In the genomic region with DNA sequence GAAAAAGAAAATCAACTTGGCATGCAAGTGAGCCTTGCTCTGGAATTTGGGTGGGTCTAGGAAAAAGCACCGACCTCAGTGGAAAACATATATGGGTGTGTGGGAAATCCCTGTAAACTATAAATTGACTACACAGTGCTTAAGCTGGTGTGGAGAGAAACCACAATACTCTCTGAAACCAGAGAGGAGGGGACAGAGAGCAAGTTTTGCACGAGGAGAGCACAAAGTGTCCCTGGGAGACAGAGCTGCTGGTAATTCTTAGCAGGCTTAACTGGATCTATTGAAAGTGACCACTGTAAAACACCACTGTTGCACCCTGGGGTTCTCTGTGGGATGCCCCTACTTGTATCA, we compare ENCODE assay signal across 12 cellular contexts. TPM values are rescaled to one million over a fixed set of nuclear protein-coding genes. Genes with fewer than 3 reads are reported as not detected.
A peak's percentile ranks its signal among the peaks of the same experiment; 100 is the strongest.
DNase-seq lines count a peak whose midpoint lies in the region; ATAC-seq and TF ChIP-seq lines count a peak whose summit lies in the region.
"Had no signal": no experiment of that assay in that cellular context is flagged by ENCODE, and none has a peak within 500 bp of the region (broad histone marks: within the 10 kb centered on the region; RNA-seq: fewer than 3 reads in every experiment).

No MANE protein-coding gene starts in this region.

- no peaks in the 10 kb centered on the region for H3K9me3 ChIP-seq in PC-9 (ENCODE audit: insufficient read depth, low read depth)
- H3K9me3 ChIP-seq: MG63, SJCRH30 had no signal

- H3K27ac ChIP-seq in PC-9: no peak overlapping the region
- H3K27ac ChIP-seq: SJCRH30 had no signal

- no TSS peak for BruUV-seq in PC-9 (replicated peaks; lab: Mats Ljungman, UMichigan)

- H3K27me3 ChIP-seq in PC-9 (ENCODE audit: insufficient read depth, low read depth): peaks cover 10% of the 10 kb centered on the region; the same call in 1 of the 2 replicates
- H3K27me3 ChIP-seq: MG63 had no signal

- DNase-seq in GM13977 (ENCODE audit: low spot score) (peak; percentile 57), GM20000 (ENCODE audit: low spot score) (peak; percentile 59), fibroblast of mammary gland (ENCODE audit: low read depth) (peak; percentile 39), PC-9 (no peak), HuH-7 (ENCODE audit: low spot score) (no peak), superior temporal gyrus (ENCODE audit: extremely low spot score) (no peak), OCI-M2 (lab: John Stamatoyannopoulos, UW; ENCODE audit: unreplicated experiment) (no peak)
- DNase-seq: GM23248, MG63, SJCRH30 had no signal

- H3K4me3 ChIP-seq in fibroblast of mammary gland (ENCODE audit: control insufficient read depth, low read depth, low read length): no peak overlapping the region
- H3K4me3 ChIP-seq in PC-9: no peak overlapping the region
- H3K4me3 ChIP-seq: GM23248, MG63, SJCRH30 had no signal

- H3K9me2 ChIP-seq in PC-9 (ENCODE audit: insufficient read depth): no peaks in the 10 kb centered on the region

- H3F3A ChIP-seq in PC-9 (ENCODE audit: insufficient read depth, low read depth): no peaks in the 10 kb centered on the region

- POLR2A ChIA-PET in PC-9 (lab: Charles Lee; ENCODE audit: unreplicated experiment): no interaction called here

- H3K79me2 ChIP-seq in PC-9 (ENCODE audit: low read depth): no peaks in the 10 kb centered on the region

- H4K20me1 ChIP-seq in PC-9 (ENCODE audit: insufficient read depth): no peaks in the 10 kb centered on the region

- H2AFZ ChIP-seq in PC-9: no peak overlapping the region
- H2AFZ ChIP-seq: GM23248 had no signal

- TF ChIP-seq CTCF in GM13977 (IDR thresholded peaks at IDR 0.05; ENCODE audit: extremely low read depth, insufficient read depth, missing control alignments) (no peak), GM20000 (IDR thresholded peaks at IDR 0.05; ENCODE audit: extremely low read depth, missing control alignments) (no peak), fibroblast of mammary gland (conservative IDR thresholded peaks at IDR 0.05; ENCODE audit: control insufficient read depth, insufficient read depth, low read depth, low read length) (no peak), PC-9 (conservative IDR thresholded peaks at IDR 0.05) (no peak)

- no peaks in the 10 kb centered on the region for H3K4me1 ChIP-seq in PC-9 (replicated peaks; ENCODE audit: insufficient read depth)
- H3K4me1 ChIP-seq: SJCRH30 had no signal

- no peak overlapping the region for H3K4me2 ChIP-seq in PC-9

- in situ Hi-C loops in GM13977 (cut with MboI; ENCODE audit: low pct_unique_long_range_greater_than_20kb, low sequenced_read_pairs, unreplicated experiment): no loop called here

- ATAC-seq in HG03095 (IDR thresholded peaks at IDR 0.05; ENCODE audit: unreplicated experiment): peak; percentile 92
- ATAC-seq: stimulated activated memory B cell treated with anti-CD40 and anti-IgM and Interleukin-4, amounts not matched to agents 10 μg/mL and 1 μg/mL and 100 μg/mL, for 72 hours had no signal

- CTCF ChIA-PET in PC-9 (lab: Charles Lee): no interaction called here

- H3K36me3 ChIP-seq in PC-9 (ENCODE audit: low read depth): no peaks in the 10 kb centered on the region
- H3K36me3 ChIP-seq: MG63, SJCRH30 had no signal

- intact Hi-C loops in PC-9 (cut with micrococcal nuclease; ENCODE audit: unreplicated experiment): no loop called here

RNA-seq across cellular contexts. Expression of gene KCNJ15, which starts 12.8 kb away (rescaled TPM):
- total RNA-seq in PC-9 (2021): not detected in 2 replicates
- total RNA-seq: SJCRH30 had no signal

Comparison
In these comparisons a context has a peak if more than half of its experiments do, and no peak if none do; other contexts are left out.
1. DNase-seq: peak in GM13977 (single experiment), GM20000 (single experiment) and fibroblast of mammary gland (single experiment); none in PC-9 (0 of 2), HuH-7 (single experiment), superior temporal gyrus (single experiment) and OCI-M2 (single experiment).